In genomic region chr3:46997453-46998091, GRCh38 we compare ENCODE assay signal across 20 cellular contexts. TPM values are rescaled to one million over a fixed set of nuclear protein-coding genes. Genes with fewer than 3 reads are reported as not detected.
DNase-seq lines count a peak whose midpoint lies in the region; ATAC-seq and TF ChIP-seq lines count a peak whose summit lies in the region.
"Had no signal": no experiment of that assay in that cellular context is flagged by ENCODE, and none has a peak within 500 bp of the region (broad histone marks: within the 10 kb centered on the region; RNA-seq: fewer than 3 reads in every experiment).

No MANE protein-coding gene starts in this region.

- H3K27me3 Mint-ChIP-seq in stimulated activated naive CD8-positive, alpha-beta T cell treated with anti-CD3 and anti-CD28 coated beads, Interleukin-15, Interleukin-2, amounts not matched to agents 100 ng/mL and 50 ng/mL, for 24 hours, result no peaks in the 10 kb centered on the region
- H3K27me3 Mint-ChIP-seq in stimulated activated naive CD8-positive, alpha-beta T cell treated with anti-CD3 and anti-CD28 coated beads, Interleukin-15, amount 100 ng/mL, for 72 hours, result no peaks in the 10 kb centered on the region
- no peaks in the 10 kb centered on the region for H3K27me3 Mint-ChIP-seq in T-helper 17 cell
- H3K27me3 Mint-ChIP-seq: activated T-cell treated with anti-CD3 and anti-CD28 coated beads, Interleukin-2, amount 50 U/mL, for 24 hours had no signal

- H3K9me3 ChIP-seq in T-helper 17 cell (ENCODE audit: control insufficient read depth, low read length, poor library complexity, severe bottlenecking) (no peaks in the 10 kb centered on the region), lower lobe of right lung (no peaks in the 10 kb centered on the region)
- H3K9me3 ChIP-seq: tibial nerve had no signal

- H3K27me3 ChIP-seq in lower lobe of right lung (ENCODE audit: low read depth), result no peaks in the 10 kb centered on the region
- H3K27me3 ChIP-seq: foreskin keratinocyte, tibial nerve had no signal

- peaks cover 9% of the 10 kb centered on the region for H3K4me1 ChIP-seq in lower lobe of right lung
- H3K4me1 ChIP-seq: tibial nerve had no signal

- no peak overlapping the region for H3K4me3 ChIP-seq in lower lobe of right lung
- H3K4me3 ChIP-seq: GM23338, tibial nerve had no signal

- no peaks in the 10 kb centered on the region for H3K9me3 Mint-ChIP-seq in stimulated activated naive CD8-positive, alpha-beta T cell treated with anti-CD3 and anti-CD28 coated beads, Interleukin-15, Interleukin-2, amounts not matched to agents 100 ng/mL and 50 ng/mL, for 24 hours
- H3K9me3 Mint-ChIP-seq in stimulated activated naive CD8-positive, alpha-beta T cell treated with anti-CD3 and anti-CD28 coated beads, Interleukin-15, amount 100 ng/mL, for 72 hours, result no peaks in the 10 kb centered on the region
- H3K9me3 Mint-ChIP-seq: activated naive CD4-positive, alpha-beta T cell treated with anti-CD3 and anti-CD28 coated beads, Interleukin-2, amount 50 U/mL, for 72 hours; activated T-cell treated with anti-CD3 and anti-CD28 coated beads, Interleukin-2, amount 50 U/mL, for 24 hours; brain; GM23338; mesothelial cell of epicardium; neural crest cell had no signal

- H3K4me3 Mint-ChIP-seq in stimulated activated naive CD8-positive, alpha-beta T cell treated with anti-CD3 and anti-CD28 coated beads, Interleukin-15, Interleukin-2, amounts not matched to agents 100 ng/mL and 50 ng/mL, for 24 hours, result no peak overlapping the region
- no peak overlapping the region for H3K4me3 Mint-ChIP-seq in stimulated activated naive CD8-positive, alpha-beta T cell treated with anti-CD3 and anti-CD28 coated beads, Interleukin-15, amount 100 ng/mL, for 72 hours
- no peak overlapping the region for H3K4me3 Mint-ChIP-seq in T-helper 17 cell
- H3K4me3 Mint-ChIP-seq: activated T-cell treated with anti-CD3 and anti-CD28 coated beads, Interleukin-2, amount 50 U/mL, for 24 hours; brain; GM23338; mesothelial cell of epicardium; neural crest cell had no signal

- no peak overlapping the region for H3K27ac ChIP-seq in lower lobe of right lung
- H3K27ac ChIP-seq: foreskin keratinocyte, tibial nerve had no signal

- no peak for DNase-seq in stimulated activated naive CD8-positive, alpha-beta T cell treated with anti-CD3 and anti-CD28 coated beads, Interleukin-15, amount 100 ng/mL, for 72 hours
- DNase-seq in T-helper 17 cell (no peak), lower lobe of right lung (peak; percentile 40), SHP77 treated with DMSO at 0.1 percent for 48 hours (lab: John Stamatoyannopoulos, UW) (no peak)
- DNase-seq in effector CD8-positive, alpha-beta T cell (lab: John Stamatoyannopoulos, UW), result no peak
- DNase-seq: activated CD4-positive, alpha-beta T cell treated with anti-CD3 and anti-CD28 coated beads, Interleukin-2, amount 50 U/mL, for 1 hour; activated T-cell treated with anti-CD3 and anti-CD28 coated beads, Interleukin-2, amount 50 U/mL, for 24 hours; kidney glomerular epithelial cell; NCI-H2107; NCI-H510A treated with DMSO at 0.1 percent for 48 hours; stimulated activated CD4-positive, alpha-beta T cell treated with anti-CD3 and anti-CD28 coated beads, Interleukin-12 subunit alpha, Interleukin-12 subunit beta, amount 100 ng/mL, for 4 hours had no signal

- peaks cover 13% of the 10 kb centered on the region for H3K4me1 Mint-ChIP-seq in stimulated activated naive CD8-positive, alpha-beta T cell treated with anti-CD3 and anti-CD28 coated beads, Interleukin-15, Interleukin-2, amounts not matched to agents 100 ng/mL and 50 ng/mL, for 24 hours (ENCODE audit: low read depth)
- H3K4me1 Mint-ChIP-seq in stimulated activated naive CD8-positive, alpha-beta T cell treated with anti-CD3 and anti-CD28 coated beads, Interleukin-15, amount 100 ng/mL, for 72 hours, result peaks cover 38% of the 10 kb centered on the region
- H3K4me1 Mint-ChIP-seq in T-helper 17 cell, result peaks cover 22% of the 10 kb centered on the region
- H3K4me1 Mint-ChIP-seq: brain, neural crest cell had no signal

- no peak for TF ChIP-seq CTCF in lower lobe of right lung (IDR thresholded peaks at IDR 0.05)

- no peak for ATAC-seq in stimulated activated naive CD8-positive, alpha-beta T cell treated with anti-CD3 and anti-CD28 coated beads, Interleukin-15, amount 100 ng/mL, for 72 hours
- ATAC-seq in T-helper 17 cell (no peak), lower lobe of right lung (no peak), HG03378 (IDR thresholded peaks at IDR 0.05; ENCODE audit: unreplicated experiment) (no peak)

- H3K27ac Mint-ChIP-seq in stimulated activated naive CD8-positive, alpha-beta T cell treated with anti-CD3 and anti-CD28 coated beads, Interleukin-15, Interleukin-2, amounts not matched to agents 100 ng/mL and 50 ng/mL, for 24 hours, result peak overlapping the region; percentile 11
- no peak overlapping the region for H3K27ac Mint-ChIP-seq in stimulated activated naive CD8-positive, alpha-beta T cell treated with anti-CD3 and anti-CD28 coated beads, Interleukin-15, amount 100 ng/mL, for 72 hours
- H3K27ac Mint-ChIP-seq in T-helper 17 cell, result peak overlapping the region; percentile 80
- H3K27ac Mint-ChIP-seq: GM23338, mesothelial cell of epicardium had no signal

- intact Hi-C loops in lower lobe of right lung (cut with DNase I), result no loop called here

- H3K36me3 Mint-ChIP-seq in stimulated activated naive CD8-positive, alpha-beta T cell treated with anti-CD3 and anti-CD28 coated beads, Interleukin-15, Interleukin-2, amounts not matched to agents 100 ng/mL and 50 ng/mL, for 24 hours (ENCODE audit: low read depth), result peaks cover 7% of the 10 kb centered on the region
- peaks cover 3% of the 10 kb centered on the region for H3K36me3 Mint-ChIP-seq in T-helper 17 cell (ENCODE audit: low read depth)
- H3K36me3 Mint-ChIP-seq: brain had no signal

- peaks cover 98% of the 10 kb centered on the region for H3K36me3 ChIP-seq in lower lobe of right lung

RNA-seq across cellular contexts. Expression of gene NBEAL2, which starts 18.1 kb away (rescaled TPM):
- total RNA-seq in T-helper 17 cell (100 to 1,000 TPM; 285 to 303 TPM), lower lobe of right lung (97.0 TPM)

RNA-seq across cellular contexts. Expression of gene CCDC12, which starts 21.0 kb away (rescaled TPM):
- total RNA-seq in T-helper 17 cell (10 to 100 TPM; 67.6 to 75.8 TPM), lower lobe of right lung (42.9 TPM)

Comparison
In these comparisons a context has a peak if more than half of its experiments do, and no peak if none do; other contexts are left out.
1. H3K27ac Mint-ChIP-seq: peak in stimulated activated naive CD8-positive, alpha-beta T cell treated with anti-CD3 and anti-CD28 coated beads, Interleukin-15, Interleukin-2, amounts not matched to agents 100 ng/mL and 50 ng/mL, for 24 hours (single experiment) and T-helper 17 cell (single experiment); none in stimulated activated naive CD8-positive, alpha-beta T cell treated with anti-CD3 and anti-CD28 coated beads, Interleukin-15, amount 100 ng/mL, for 72 hours (0 of 2).